Comparison of ENCODE assay signal across 23 cellular contexts in genomic region chr4:113560579-113560978, GRCh38.
A peak's percentile ranks its signal among the peaks of the same experiment; 100 is the strongest.
DNase-seq lines count a peak whose midpoint lies in the region; ATAC-seq and TF ChIP-seq lines count a peak whose summit lies in the region.
"Had no signal": no experiment of that assay in that cellular context is flagged by ENCODE, and none has a peak within 500 bp of the region (broad histone marks: within the 10 kb centered on the region; RNA-seq: fewer than 3 reads in every experiment).

No MANE protein-coding gene starts in this region.

- H3K36me3 Mint-ChIP-seq in activated naive CD4-positive, alpha-beta T cell treated with anti-CD3 and anti-CD28 coated beads, Interleukin-2, amount 50 U/mL, for 24 hours: peaks cover 15% of the 10 kb centered on the region
- H3K36me3 Mint-ChIP-seq in activated B cell treated with CpG ODN at 0.5 μM for 24 hours (ENCODE audit: low read depth): peaks cover 19% of the 10 kb centered on the region
- H3K36me3 Mint-ChIP-seq in activated T-helper 1 cell treated with anti-CD3 and anti-CD28 coated beads, Interleukin-12 subunit alpha, Interleukin-12 subunit beta, Interleukin-2, Interleukin-4 antibody, amounts not matched to agents 30 ng/mL and 10 ng/mL and 1 ng/mL, durations not matched to agents 14 hours and 24 hours and 36 hours (ENCODE audit: low read depth): peaks cover 9% of the 10 kb centered on the region

- no peaks in the 10 kb centered on the region for H3F3A ChIP-seq in smooth muscle cell (ENCODE audit: low read depth)

- H2AFZ ChIP-seq in smooth muscle cell (ENCODE audit: low read depth): peak overlapping the region; percentile 26

- TF ChIP-seq CTCF in activated B cell treated with CpG ODN at 0.5 μM for 24 hours (IDR thresholded peaks at IDR 0.05) (no peak), smooth muscle cell (IDR thresholded peaks at IDR 0.05; ENCODE audit: borderline replicate concordance, insufficient read depth, poor library complexity, severe bottlenecking) (no peak)

- DNase-seq in activated naive CD4-positive, alpha-beta T cell treated with anti-CD3 and anti-CD28 coated beads, Interleukin-2, amount 50 U/mL, for 16 hours: no peak
- DNase-seq in activated B cell treated with CpG ODN at 0.5 μM for 24 hours (no peak), fibroblast of gingiva (ENCODE audit: low read depth) (peak; percentile 61), smooth muscle cell (lab: John Stamatoyannopoulos, UW; ENCODE audit: unreplicated experiment) (no peak), NCI-H2107 (lab: John Stamatoyannopoulos, UW) (no peak)
- no peak for DNase-seq in activated T-helper 1 cell treated with anti-CD3 and anti-CD28 coated beads, Interleukin-12 subunit alpha, Interleukin-12 subunit beta, Interleukin-2, Interleukin-4 antibody, amounts not matched to agents 30 ng/mL and 10 ng/mL and 1 ng/mL, durations not matched to agents 14 hours and 24 hours and 36 hours (ENCODE audit: low spot score)
- DNase-seq: ACHN; activated naive CD8-positive, alpha-beta T cell treated with anti-CD3 and anti-CD28 coated beads, Interleukin-2, amount 10 ng/mL, durations not matched to agents 7 days and 5 days; Caco-2; cerebellar nuclear complex; GDM1; HCEC 1CT; islet precursor cell; mucosa of descending colon; NCI-H1105; NCI-H2171 treated with DMSO at 0.1 percent for 48 hours; T-helper 17 cell; upper lobe of left lung had no signal

- H3K27me3 ChIP-seq in smooth muscle cell (ENCODE audit: low read depth): no peaks in the 10 kb centered on the region
- H3K27me3 ChIP-seq: upper lobe of left lung had no signal

- intact Hi-C loops in activated B cell treated with CpG ODN at 0.5 μM for 24 hours (cut with micrococcal nuclease): no loop called here
- intact Hi-C loops in activated T-helper 1 cell treated with anti-CD3 and anti-CD28 coated beads, Interleukin-12 subunit alpha, Interleukin-12 subunit beta, Interleukin-2, Interleukin-4 antibody, amounts not matched to agents 30 ng/mL and 10 ng/mL and 1 ng/mL, durations not matched to agents 14 hours and 24 hours and 36 hours (cut with micrococcal nuclease): no loop called here

- H3K4me1 Mint-ChIP-seq in activated naive CD4-positive, alpha-beta T cell treated with anti-CD3 and anti-CD28 coated beads, Interleukin-2, amount 50 U/mL, for 24 hours: peaks cover 23% of the 10 kb centered on the region
- peaks cover 75% of the 10 kb centered on the region for H3K4me1 Mint-ChIP-seq in activated B cell treated with CpG ODN at 0.5 μM for 24 hours
- peaks cover 32% of the 10 kb centered on the region for H3K4me1 Mint-ChIP-seq in activated T-helper 1 cell treated with anti-CD3 and anti-CD28 coated beads, Interleukin-12 subunit alpha, Interleukin-12 subunit beta, Interleukin-2, Interleukin-4 antibody, amounts not matched to agents 30 ng/mL and 10 ng/mL and 1 ng/mL, durations not matched to agents 14 hours and 24 hours and 36 hours (ENCODE audit: low read depth)

- no peaks in the 10 kb centered on the region for H3K36me3 ChIP-seq in smooth muscle cell (ENCODE audit: low read depth)
- H3K36me3 ChIP-seq: upper lobe of left lung had no signal

- POLR2A ChIA-PET in activated B cell treated with CpG ODN at 0.5 μM for 24 hours (lab: Charles Lee): interaction anchor here (1.0 to 1.1 kb wide), 2 partner anchors 13 to 202 kb away, joined by 3 read pairs; no protein-coding TSS in a partner anchor

- peak overlapping the region; percentile 89 for H3K27ac ChIP-seq in smooth muscle cell (ENCODE audit: low read depth)
- H3K27ac ChIP-seq: skin epidermis, upper lobe of left lung had no signal

- H3K4me3 Mint-ChIP-seq in activated naive CD4-positive, alpha-beta T cell treated with anti-CD3 and anti-CD28 coated beads, Interleukin-2, amount 50 U/mL, for 24 hours: no peak overlapping the region
- H3K4me3 Mint-ChIP-seq in activated B cell treated with CpG ODN at 0.5 μM for 24 hours: no peak overlapping the region
- no peak overlapping the region for H3K4me3 Mint-ChIP-seq in activated T-helper 1 cell treated with anti-CD3 and anti-CD28 coated beads, Interleukin-12 subunit alpha, Interleukin-12 subunit beta, Interleukin-2, Interleukin-4 antibody, amounts not matched to agents 30 ng/mL and 10 ng/mL and 1 ng/mL, durations not matched to agents 14 hours and 24 hours and 36 hours
- H3K4me3 Mint-ChIP-seq: activated naive CD8-positive, alpha-beta T cell treated with anti-CD3 and anti-CD28 coated beads, Interleukin-2, amount 10 ng/mL, durations not matched to agents 7 days and 5 days; IgD-negative memory B cell; T-helper 17 cell had no signal

- H3K4me2 ChIP-seq in smooth muscle cell: peak overlapping the region; percentile 49

- ATAC-seq in activated B cell treated with CpG ODN at 0.5 μM for 24 hours (ENCODE audit: low read depth): no peak
- ATAC-seq in HG03432 (IDR thresholded peaks at IDR 0.05; ENCODE audit: unreplicated experiment): no peak
- ATAC-seq: activated CD4-positive, CD25-positive, alpha-beta regulatory T cell treated with anti-CD3 and anti-CD28 coated beads, Interleukin-2, amount 50 U/mL, for 24 hours; mucosa of descending colon; T-helper 17 cell had no signal

- CTCF ChIA-PET in activated B cell treated with CpG ODN at 0.5 μM for 24 hours (lab: Charles Lee): interaction anchor here (1.3 kb wide), 1 partner anchor 13 kb away, joined by 5 read pairs; no protein-coding TSS in a partner anchor

- H3K27ac Mint-ChIP-seq in activated naive CD4-positive, alpha-beta T cell treated with anti-CD3 and anti-CD28 coated beads, Interleukin-2, amount 50 U/mL, for 24 hours: peak overlapping the region; percentile 14
- peak overlapping the region; percentile 24 for H3K27ac Mint-ChIP-seq in activated B cell treated with CpG ODN at 0.5 μM for 24 hours
- no peak overlapping the region for H3K27ac Mint-ChIP-seq in activated T-helper 1 cell treated with anti-CD3 and anti-CD28 coated beads, Interleukin-12 subunit alpha, Interleukin-12 subunit beta, Interleukin-2, Interleukin-4 antibody, amounts not matched to agents 30 ng/mL and 10 ng/mL and 1 ng/mL, durations not matched to agents 14 hours and 24 hours and 36 hours
- H3K27ac Mint-ChIP-seq: activated naive CD8-positive, alpha-beta T cell treated with anti-CD3 and anti-CD28 coated beads, Interleukin-2, amount 10 ng/mL, durations not matched to agents 7 days and 5 days; T-helper 17 cell had no signal

- no peaks in the 10 kb centered on the region for H4K20me1 ChIP-seq in smooth muscle cell (ENCODE audit: low read depth)

- no peaks in the 10 kb centered on the region for H3K79me2 ChIP-seq in smooth muscle cell (ENCODE audit: low read depth)

- no peak overlapping the region for H3K4me3 ChIP-seq in smooth muscle cell
- H3K4me3 ChIP-seq: mucosa of descending colon, skin epidermis, upper lobe of left lung had no signal

- peaks cover 19% of the 10 kb centered on the region for H3K4me1 ChIP-seq in smooth muscle cell (ENCODE audit: low read depth)
- H3K4me1 ChIP-seq: Caco-2 had no signal

- H3K9me3 ChIP-seq in smooth muscle cell (replicated peaks; ENCODE audit: low read depth): no peaks in the 10 kb centered on the region
- H3K9me3 ChIP-seq: Caco-2, mucosa of descending colon, upper lobe of left lung had no signal

- no peaks in the 10 kb centered on the region for H3K27me3 Mint-ChIP-seq in activated naive CD4-positive, alpha-beta T cell treated with anti-CD3 and anti-CD28 coated beads, Interleukin-2, amount 50 U/mL, for 24 hours
- H3K27me3 Mint-ChIP-seq in activated B cell treated with CpG ODN at 0.5 μM for 24 hours: no peaks in the 10 kb centered on the region
- no peaks in the 10 kb centered on the region for H3K27me3 Mint-ChIP-seq in activated T-helper 1 cell treated with anti-CD3 and anti-CD28 coated beads, Interleukin-12 subunit alpha, Interleukin-12 subunit beta, Interleukin-2, Interleukin-4 antibody, amounts not matched to agents 30 ng/mL and 10 ng/mL and 1 ng/mL, durations not matched to agents 14 hours and 24 hours and 36 hours (ENCODE audit: insufficient read depth)
- H3K27me3 Mint-ChIP-seq: activated naive CD8-positive, alpha-beta T cell treated with anti-CD3 and anti-CD28 coated beads, Interleukin-2, amount 10 ng/mL, durations not matched to agents 7 days and 5 days; T-helper 17 cell had no signal

- H3K9me3 Mint-ChIP-seq in activated naive CD4-positive, alpha-beta T cell treated with anti-CD3 and anti-CD28 coated beads, Interleukin-2, amount 50 U/mL, for 24 hours: no peaks in the 10 kb centered on the region
- peaks cover 3% of the 10 kb centered on the region for H3K9me3 Mint-ChIP-seq in activated B cell treated with CpG ODN at 0.5 μM for 24 hours
- H3K9me3 Mint-ChIP-seq in activated T-helper 1 cell treated with anti-CD3 and anti-CD28 coated beads, Interleukin-12 subunit alpha, Interleukin-12 subunit beta, Interleukin-2, Interleukin-4 antibody, amounts not matched to agents 30 ng/mL and 10 ng/mL and 1 ng/mL, durations not matched to agents 14 hours and 24 hours and 36 hours: no peaks in the 10 kb centered on the region
- H3K9me3 Mint-ChIP-seq: activated naive CD8-positive, alpha-beta T cell treated with anti-CD3 and anti-CD28 coated beads, Interleukin-2, amount 10 ng/mL, durations not matched to agents 7 days and 5 days; IgD-negative memory B cell had no signal

- peak overlapping the region; percentile 67 for H3K9ac ChIP-seq in smooth muscle cell (ENCODE audit: low read depth)
